In genomic region chr7:117077658-117078057, GRCh38 we compare ENCODE assay signal across 25 cellular contexts.
"Had no signal": no experiment of that assay in that cellular context is flagged by ENCODE, and none has a peak within 500 bp of the region (broad histone marks: within the 10 kb centered on the region; RNA-seq: fewer than 3 reads in every experiment).

No MANE protein-coding gene starts in this region.

- ATAC-seq: foreskin keratinocyte, left lung, natural killer cell had no signal

- H3K27ac ChIP-seq: adrenal gland, esophagus muscularis mucosa, foreskin keratinocyte, neural progenitor cell, spleen, tibial nerve had no signal

- H3K9me3 ChIP-seq: adrenal gland, esophagus muscularis mucosa had no signal

- H3K27me3 ChIP-seq: adrenal gland, esophagus muscularis mucosa, foreskin keratinocyte, left lung, spleen, tibial nerve had no signal

- H3K9ac ChIP-seq: neural progenitor cell had no signal

- H3K36me3 ChIP-seq: adrenal gland, esophagus muscularis mucosa, left lung, neural progenitor cell, spleen, tibial nerve had no signal

- H3K4me3 ChIP-seq: adrenal gland, esophagus muscularis mucosa, left lung, lung, neural progenitor cell, spleen, tibial nerve had no signal

- DNase-seq: activated CD4-positive, alpha-beta T cell treated with anti-CD3 and anti-CD28 coated beads for 4 hours; activated CD4-positive, alpha-beta T cell treated with anti-CD3 and anti-CD28 coated beads, Interleukin-2, amount 50 U/mL, for 48 hours; activated CD4-positive, CD25-positive, alpha-beta regulatory T cell; activated CD8-positive, alpha-beta memory T cell treated with anti-CD3 and anti-CD28 coated beads for 24 hours; activated effector memory CD4-positive, alpha-beta T cell treated with Interleukin-2 at 50 U/mL for 16 hours; activated naive CD4-positive, alpha-beta T cell treated with anti-CD3 and anti-CD28 coated beads for 36 hours; activated naive CD8-positive, alpha-beta T cell treated with anti-CD3 and anti-CD28 coated beads for 36 hours; adrenal gland; aorta; caudate nucleus; dermis blood vessel endothelial cell; effector CD4-positive, alpha-beta T cell; foreskin keratinocyte; kidney glomerular epithelial cell; left lung; mesendoderm; natural killer cell; occipital lobe; right cardiac atrium; spleen; stimulated activated naive CD4-positive, alpha-beta T cell treated with Interleukin-2 at 50 U/mL for 16 hours had no signal
